8 cellular contexts compared by ENCODE assay signal in genomic region chr6:83193747-83194582, GRCh38. TPM values are rescaled to one million over a fixed set of nuclear protein-coding genes. Genes with fewer than 3 reads are reported as not detected.
DNase-seq lines count a peak whose midpoint lies in the region; ATAC-seq, FAIRE-seq and TF ChIP-seq lines count a peak whose summit lies in the region.

No MANE protein-coding gene starts in this region.

- in situ Hi-C loops in Panc1 (cut with HindIII; ENCODE audit: low pct_unique_long_range_greater_than_20kb, low sequenced_read_pairs): no loop called here

- peak overlapping the region; percentile 91 for H3K9ac ChIP-seq in adipocyte (ENCODE audit: low read length)

- TF ChIP-seq CTCF in Panc1 (IDR thresholded peaks at IDR 0.05) (no peak), left ventricle myocardium inferior (IDR thresholded peaks at IDR 0.05; ENCODE audit: borderline replicate concordance) (no peak), pancreas (IDR thresholded peaks at IDR 0.05) (no peak)

- DNase-seq in Ammon's horn (ENCODE audit: low spot score) (peak; percentile 51), Panc1 (ENCODE audit: low read depth, low spot score) (no peak), adipocyte (ENCODE audit: low read depth) (peak; percentile 68), left ventricle myocardium inferior (peak; percentile 49), pancreas (peak; percentile 60 to 82 (median 72)), epidermal melanocyte (ENCODE audit: insufficient read length, low spot score) (no peak)

- CTCF ChIA-PET in Panc1 (lab: Charles Lee): interaction anchor here (0.6 kb wide), 1 partner anchor 14 kb away, joined by 5 read pairs; no protein-coding TSS in a partner anchor

- H3K27me3 ChIP-seq in Panc1 (ENCODE audit: control insufficient read depth, insufficient read depth, low read length) (no peaks in the 10 kb centered on the region), adipocyte (replicated peaks; ENCODE audit: control insufficient read depth, insufficient read depth, low read length) (no peaks in the 10 kb centered on the region), left ventricle myocardium inferior (ENCODE audit: low read depth) (no peaks in the 10 kb centered on the region), pancreas (no peaks in the 10 kb centered on the region)

- WGBS in pancreas, 2 donors: 1 to 2% methylated on average over 36 to 44 of the region's 44 CpGs

- peaks cover 9% of the 10 kb centered on the region for H3K36me3 ChIP-seq in Panc1 (ENCODE audit: control insufficient read depth, insufficient read depth, low read length)
- peaks cover 28% of the 10 kb centered on the region for H3K36me3 ChIP-seq in adipocyte (ENCODE audit: control insufficient read depth, insufficient read depth, low read length, severe bottlenecking)
- H3K36me3 ChIP-seq in left ventricle myocardium inferior: peaks cover 12% of the 10 kb centered on the region
- no peaks in the 10 kb centered on the region for H3K36me3 ChIP-seq in pancreas

- intact Hi-C loops in Panc1 (cut with micrococcal nuclease; ENCODE audit: unreplicated experiment): no loop called here
- intact Hi-C loops in left ventricle myocardium inferior (cut with micrococcal nuclease): no loop called here
- intact Hi-C loops in pancreas (cut with DNase I): no loop called here

- H3K4me1 ChIP-seq in Panc1 (ENCODE audit: control insufficient read depth, insufficient read depth, low read length): peaks cover 9% of the 10 kb centered on the region; the same call in 1 of the 2 replicates
- H3K4me1 ChIP-seq in adipocyte (ENCODE audit: control insufficient read depth, insufficient read depth, low read length): peaks cover 42% of the 10 kb centered on the region
- H3K4me1 ChIP-seq in left ventricle myocardium inferior: peaks cover 40% of the 10 kb centered on the region
- peaks cover 12 to 25% (median 17%) of the 10 kb centered on the region in 3 donors for H3K4me1 ChIP-seq in pancreas

- peak overlapping the region; percentile 69 to 94 for H3K4me3 ChIP-seq in Panc1 (ENCODE audit: low read depth in 2 of 2, low read length in 2 of 2)
- peak overlapping the region; percentile 92 for H3K4me3 ChIP-seq in adipocyte (ENCODE audit: low read length)
- H3K4me3 ChIP-seq in left ventricle myocardium inferior: peak overlapping the region; percentile 97
- H3K4me3 ChIP-seq in pancreas: peak overlapping the region; percentile 43 to 95 (median 82)

- FAIRE-seq in pancreas (lab: Jason Lieb, UNC): no peak

- ATAC-seq in GM18873 (IDR thresholded peaks at IDR 0.05; ENCODE audit: low FRiP score, unreplicated experiment) (peak; percentile 9), HG03159 (IDR thresholded peaks at IDR 0.05; ENCODE audit: unreplicated experiment) (peak; percentile 18), Panc1 (peak; percentile 72), pancreas (peak; percentile 60 to 79 (median 74))

- no peaks in the 10 kb centered on the region for H3K9me3 ChIP-seq in Panc1 (ENCODE audit: control insufficient read depth, insufficient read depth, low read depth, low read length)
- H3K9me3 ChIP-seq in adipocyte (ENCODE audit: control insufficient read depth, low read length): no peaks in the 10 kb centered on the region
- H3K9me3 ChIP-seq in left ventricle myocardium inferior (replicated peaks): no peaks in the 10 kb centered on the region
- no peaks in the 10 kb centered on the region for H3K9me3 ChIP-seq in pancreas

- POLR2A ChIA-PET in Panc1 (lab: Charles Lee): interaction anchor here (0.5 to 0.6 kb wide), 2 partner anchors 10 to 931 kb away, joined by 3 to 6 read pairs; no protein-coding TSS in a partner anchor

- no TSS peak for BruUV-seq in Panc1 (replicated peaks; lab: Mats Ljungman, UMichigan)

- peak overlapping the region; percentile 81 for H3K27ac ChIP-seq in Panc1 (ENCODE audit: low read length)
- peak overlapping the region; percentile 84 for H3K27ac ChIP-seq in left ventricle myocardium inferior (replicated peaks)
- peak overlapping the region; percentile 83 to 93 (median 88) for H3K27ac ChIP-seq in pancreas

RNA-seq across cellular contexts. Expression of gene RWDD2A, which starts 0.8 kb away (rescaled TPM):
- total RNA-seq in Panc1 (2021; ENCODE audit: unreplicated experiment): 3.4 TPM
- polyA plus RNA-seq in Panc1 (2012; ENCODE audit: insufficient read length): 3.0 TPM
- total RNA-seq in left ventricle myocardium inferior: 3.3 TPM
- 1 to 10 TPM; 3.3 to 5.6 (median 4.3) TPM for total RNA-seq in pancreas
- 1 to 10 TPM; 6.2 to 6.8 TPM for polyA plus RNA-seq in pancreas

RNA-seq across cellular contexts. Expression of gene PGM3, which starts 0.9 kb away (rescaled TPM):
- total RNA-seq in Panc1 (2021; ENCODE audit: unreplicated experiment) (55.2 TPM), left ventricle myocardium inferior (16.1 TPM), pancreas (10 to 100 TPM; 46.7 to 67.6 (median 55.5) TPM)
- 30.6 TPM for polyA plus RNA-seq in Panc1 (2012; ENCODE audit: insufficient read length)
- polyA plus RNA-seq in pancreas: 10 to 100 TPM; 14.2 to 21.5 TPM

Comparison
In these comparisons a context has a peak if more than half of its experiments do, and no peak if none do; other contexts are left out.
1. DNase-seq: peak in Ammon's horn (single experiment), adipocyte (single experiment), left ventricle myocardium inferior (single experiment) and pancreas (6 of 6); none in Panc1 (single experiment) and epidermal melanocyte (single experiment).
2. ATAC-seq: peak in every context shown above with its lines; median percentile 74 in pancreas; 72 in Panc1; 18 in HG03159; 9 in GM18873.
3. Peak in every context shown above with its lines, with median percentiles within 50 percentile points of each other: H3K27ac ChIP-seq and H3K4me3 ChIP-seq.